In genomic region chr12:67223225-67223624, GRCh38 we compare ENCODE assay signal across 1 cellular context.
TF ChIP-seq lines count a peak whose summit lies in the region.

No MANE protein-coding gene starts in this region.

TF ChIP-seq in GM23338, 12 proteins besides CTCF, POLR2A, EP300 and RAD21 (continued from another document):
- TF ChIP-seq ZNF462 (CRISPR knock-in tag; IDR thresholded peaks at IDR 0.05) = no peak
- no peak for TF ChIP-seq CREB1 (CRISPR knock-in tag; IDR thresholded peaks at IDR 0.05; ENCODE audit: low read depth)
- no peak for TF ChIP-seq EZH2phosphoT487 (IDR thresholded peaks at IDR 0.05; ENCODE audit: unreplicated experiment)
- no peak for TF ChIP-seq STAT1 (IDR thresholded peaks at IDR 0.05; ENCODE audit: unreplicated experiment)
- no peak for TF ChIP-seq ETS1 (IDR thresholded peaks at IDR 0.05)
- TF ChIP-seq ZNF331 (CRISPR knock-in tag; IDR thresholded peaks at IDR 0.05; ENCODE audit: low read depth) = no peak
- TF ChIP-seq REST (IDR thresholded peaks at IDR 0.05; ENCODE audit: unreplicated experiment) = no peak
